Comparison of ENCODE assay signal across 7 cellular contexts in the genomic region with DNA sequence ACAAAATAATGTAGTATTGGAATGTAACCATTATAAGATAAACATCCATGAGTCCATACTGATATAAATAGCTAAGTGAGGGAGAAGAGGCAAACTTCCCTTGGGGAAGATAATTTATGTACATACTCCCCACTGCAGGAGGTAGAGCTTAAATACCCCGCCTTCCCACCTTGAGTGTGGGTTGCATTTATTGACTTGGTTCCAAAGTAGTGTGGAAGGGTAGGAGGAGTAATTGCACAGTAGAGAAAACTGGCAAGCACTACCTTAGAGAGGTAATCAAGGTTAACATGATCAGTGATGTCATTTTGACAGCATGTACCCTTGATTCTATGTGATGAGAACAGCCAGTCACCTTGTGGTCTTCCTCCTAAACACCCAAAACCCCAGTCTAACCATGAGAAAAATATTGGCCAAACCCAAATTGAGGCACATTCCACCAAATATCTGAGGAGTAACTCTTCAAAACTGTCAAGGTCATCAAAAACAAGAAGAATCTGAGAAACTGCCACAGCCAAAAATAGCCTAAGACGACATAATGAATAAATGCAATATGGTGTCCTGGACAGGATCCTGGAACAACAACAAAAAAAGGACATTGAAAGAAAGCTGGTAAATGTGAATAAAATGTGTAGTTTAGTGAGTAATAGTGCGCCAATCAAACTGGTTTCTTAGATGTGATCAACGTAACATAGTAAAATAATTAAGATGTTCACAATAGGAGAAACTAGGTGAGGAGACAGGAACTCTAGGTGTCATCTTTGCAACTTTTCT. TPM values are rescaled to one million over a fixed set of nuclear protein-coding genes. Genes with fewer than 3 reads are reported as not detected.
DNase-seq lines count a peak whose midpoint lies in the region; ATAC-seq and TF ChIP-seq lines count a peak whose summit lies in the region.

No MANE protein-coding gene starts in this region.

- no peaks in the 10 kb centered on the region for H3K27me3 ChIP-seq in HCT116 (ENCODE audit: insufficient read depth, low read length)
- no peaks in the 10 kb centered on the region for H3K27me3 ChIP-seq in right cardiac atrium (ENCODE audit: control insufficient read depth, insufficient read depth)

- DNase-seq in HCT116 (ENCODE audit: low read depth, low spot score) (no peak), right cardiac atrium (no peak), NCI-H146 treated with DMSO at 0.1 percent for 48 hours (lab: John Stamatoyannopoulos, UW; ENCODE audit: unreplicated experiment) (no peak), SIG-M5 (lab: John Stamatoyannopoulos, UW) (no peak)
- DNase-seq in stimulated activated effector memory CD8-positive, alpha-beta T cell treated with anti-CD3 and anti-CD28 coated beads, Interleukin-12 subunit alpha, Interleukin-12 subunit beta, amount 100 ng/mL, for 72 hours (ENCODE audit: low spot score in 2 of 2): no peak

- H3K27ac ChIP-seq in HCT116 (ENCODE audit: low read depth, low read length): peak overlapping the region; percentile 0; the same call in 1 of the 2 replicates
- H3K27ac ChIP-seq in right cardiac atrium (ENCODE audit: low read length): peak overlapping the region; percentile 17

- 43% methylated on average over 4 of the region's 4 CpGs for WGBS in right cardiac atrium

- H3K4me1 Mint-ChIP-seq in stimulated activated effector memory CD8-positive, alpha-beta T cell treated with anti-CD3 and anti-CD28 coated beads, Interleukin-12 subunit alpha, Interleukin-12 subunit beta, amount 100 ng/mL, for 72 hours: peaks cover 29% of the 10 kb centered on the region

- H3K9me3 ChIP-seq in HCT116 (ENCODE audit: control insufficient read depth in 1 of 2, insufficient read depth in 1 of 2, low read depth in 1 of 2, low read length in 2 of 2) (no peaks in the 10 kb centered on the region), right cardiac atrium (ENCODE audit: control insufficient read depth, low read length) (no peaks in the 10 kb centered on the region)

- H3K4me1 ChIP-seq in HCT116 (ENCODE audit: control insufficient read depth in 1 of 2, insufficient read depth in 2 of 2, low read length in 2 of 2) (peaks cover 8 to 19% of the 10 kb centered on the region in 2 experiments), right cardiac atrium (ENCODE audit: control insufficient read depth, insufficient read depth, low read length) (no peaks in the 10 kb centered on the region)

- ATAC-seq in HCT116: no peak; the same call in 1 of the 2 replicates
- ATAC-seq in right cardiac atrium: no peak
- ATAC-seq in stimulated activated effector memory CD8-positive, alpha-beta T cell treated with anti-CD3 and anti-CD28 coated beads, Interleukin-12 subunit alpha, Interleukin-12 subunit beta, amount 100 ng/mL, for 72 hours: no peak
- ATAC-seq in HG03521 (IDR thresholded peaks at IDR 0.05; ENCODE audit: unreplicated experiment): no peak

- no peak for TF ChIP-seq RAD21 in HCT116 (IDR thresholded peaks at IDR 0.05; ENCODE audit: low read depth)

- H3K9me3 Mint-ChIP-seq in stimulated activated effector memory CD8-positive, alpha-beta T cell treated with anti-CD3 and anti-CD28 coated beads, Interleukin-12 subunit alpha, Interleukin-12 subunit beta, amount 100 ng/mL, for 72 hours: no peaks in the 10 kb centered on the region

- RAD21 ChIA-PET in HCT116 (lab: Charles Lee; ENCODE audit: low non-redundant PET in 1 of 2, low total read pairs in 2 of 2, uncharacterized antibody in 2 of 2, unreplicated experiment in 2 of 2): interaction anchor here (0.5 to 0.6 kb wide), 2 partner anchors 229 kb away, joined by 3 to 4 read pairs; no protein-coding TSS in a partner anchor

- no peaks in the 10 kb centered on the region for H4K20me1 ChIP-seq in HCT116 (ENCODE audit: insufficient read depth)

- peak overlapping the region; percentile 90 for H3K27ac Mint-ChIP-seq in stimulated activated effector memory CD8-positive, alpha-beta T cell treated with anti-CD3 and anti-CD28 coated beads, Interleukin-12 subunit alpha, Interleukin-12 subunit beta, amount 100 ng/mL, for 72 hours

- H3K4me2 ChIP-seq in HCT116 (ENCODE audit: low read length): peak overlapping the region; percentile 80

- no peaks in the 10 kb centered on the region for H3K9me2 ChIP-seq in HCT116 (ENCODE audit: insufficient read depth)

- H2AFZ ChIP-seq in HCT116 (ENCODE audit: low read depth, low read length, poor library complexity, severe bottlenecking): peak overlapping the region; percentile 94

- TF ChIP-seq CTCF in HCT116 (IDR thresholded peaks at IDR 0.05 in 2 of 3, conservative IDR thresholded peaks at IDR 0.05 in 1 of 3; ENCODE audit: borderline replicate concordance in 1 of 3, insufficient read depth in 1 of 3, low read depth in 2 of 3, low read length in 2 of 3) (no peak), WI38 (IDR thresholded peaks at IDR 0.05; ENCODE audit: low read depth, low read length) (no peak)

- H3K79me2 ChIP-seq in HCT116 (ENCODE audit: insufficient read depth, low read length): peaks cover 41% of the 10 kb centered on the region

- peak overlapping the region; percentile 85 for H3K9ac ChIP-seq in HCT116 (ENCODE audit: low read length)

- H3K4me3 Mint-ChIP-seq in stimulated activated effector memory CD8-positive, alpha-beta T cell treated with anti-CD3 and anti-CD28 coated beads, Interleukin-12 subunit alpha, Interleukin-12 subunit beta, amount 100 ng/mL, for 72 hours: peak overlapping the region; percentile 85

- no peak for TF ChIP-seq POLR2A in HCT116 (IDR thresholded peaks at IDR 0.05; ENCODE audit: borderline replicate concordance, extremely low read depth, insufficient read depth, insufficient read length)

- peaks cover 0 to 4% of the 10 kb centered on the region in 2 experiments; a peak in 2 of 4 replicates for H3K36me3 ChIP-seq in HCT116 (ENCODE audit: control insufficient read depth in 1 of 2, insufficient read depth in 2 of 2, low read length in 2 of 2)

- H3K4me3 ChIP-seq in HCT116 (replicated peaks in 1 of 2; ENCODE audit: low read depth in 1 of 2, low read length in 2 of 2) (peak overlapping the region; percentile 81 to 83), WI38 (ENCODE audit: low read depth, low read length) (peak overlapping the region; percentile 90), right cardiac atrium (ENCODE audit: low read length) (peak overlapping the region; percentile 79)

- H3K36me3 Mint-ChIP-seq in stimulated activated effector memory CD8-positive, alpha-beta T cell treated with anti-CD3 and anti-CD28 coated beads, Interleukin-12 subunit alpha, Interleukin-12 subunit beta, amount 100 ng/mL, for 72 hours: peaks cover 19% of the 10 kb centered on the region

- intact Hi-C loops in HCT116 (cut with micrococcal nuclease) (no loop called here), right cardiac atrium (cut with DNase I) (no loop called here)

- POLR2A ChIA-PET in HCT116 (lab: Charles Lee): interaction anchor here (0.8 to 0.9 kb wide), 2 partner anchors 188 to 1152 kb away, joined by 3 read pairs; a partner anchor contains a TSS

- CTCF ChIA-PET in HCT116 (lab: Charles Lee): interaction anchor here (0.8 to 1.4 kb wide), 2 partner anchors 114 to 216 kb away, joined by 3 to 4 read pairs; no protein-coding TSS in a partner anchor

- BruUV-seq in HCT116 (replicated peaks; lab: Mats Ljungman, UMichigan): TSS peak; percentile 40

TF ChIP-seq in HCT116, 20 proteins besides CTCF, POLR2A, EP300 and RAD21:
- no peak for TF ChIP-seq JUND (IDR thresholded peaks at IDR 0.05)
- TF ChIP-seq SIN3A (IDR thresholded peaks at IDR 0.05; ENCODE audit: low read depth): 0 out of 2 replicates have a peak, but pooled peaks have one; percentile 24
- TF ChIP-seq ELF1 (IDR thresholded peaks at IDR 0.05; ENCODE audit: borderline replicate concordance, low read depth): no peak
- no peak for TF ChIP-seq SRF (IDR thresholded peaks at IDR 0.05; ENCODE audit: low read depth)
- no peak for TF ChIP-seq YY1 (IDR thresholded peaks at IDR 0.05; ENCODE audit: extremely low read depth, insufficient replicate concordance, low read depth, low read length)
- no peak for TF ChIP-seq SP1 (IDR thresholded peaks at IDR 0.05; ENCODE audit: low read depth)
- TF ChIP-seq EGR1 (IDR thresholded peaks at IDR 0.05; ENCODE audit: low read depth): no peak

RNA-seq across cellular contexts. Expression of a gene that starts 0.8 kb away (rescaled TPM):
- 47.4 TPM for total RNA-seq in HCT116 (2021; ENCODE audit: unreplicated experiment)
- 23.0 and 28.4 TPM in 2 replicates for polyA plus RNA-seq in HCT116 (2012)
- 10 to 100 TPM; 15.9 to 20.7 (median 16.0) TPM for total RNA-seq in right cardiac atrium
- polyA plus RNA-seq in right cardiac atrium: 7.9 TPM
